In genomic region chr11:95697614-95698408, GRCh38 we compare ENCODE assay signal across 16 cellular contexts.
DNase-seq lines count a peak whose midpoint lies in the region; TF ChIP-seq lines count a peak whose summit lies in the region.
"Had no signal": no experiment of that assay in that cellular context is flagged by ENCODE, and none has a peak within 500 bp of the region (broad histone marks: within the 10 kb centered on the region; RNA-seq: fewer than 3 reads in every experiment).

No MANE protein-coding gene starts in this region.

- no peaks in the 10 kb centered on the region for H3K79me2 ChIP-seq in smooth muscle cell (ENCODE audit: low read depth)

- H3K27ac Mint-ChIP-seq in activated CD4-positive, alpha-beta T cell treated with anti-CD3 and anti-CD28 coated beads, Interleukin-2, amount 10 ng/mL, durations not matched to agents 7 days and 5 days: peak overlapping the region; percentile 93
- no peak overlapping the region for H3K27ac Mint-ChIP-seq in endodermal cell

- peaks cover 32% of the 10 kb centered on the region for H3K4me1 ChIP-seq in smooth muscle cell (ENCODE audit: low read depth)
- H3K4me1 ChIP-seq in endodermal cell (ENCODE audit: control insufficient read depth, insufficient read depth, low read length): no peaks in the 10 kb centered on the region
- H3K4me1 ChIP-seq: psoas muscle had no signal

- H2AFZ ChIP-seq in smooth muscle cell (ENCODE audit: low read depth): peak overlapping the region; percentile 54

- H3K9ac ChIP-seq in smooth muscle cell (ENCODE audit: low read depth) (peak overlapping the region; percentile 21), endodermal cell (ENCODE audit: extremely low read depth, low read length, poor library complexity, severe bottlenecking) (no peak overlapping the region)

- H3K4me3 ChIP-seq in smooth muscle cell: no peak overlapping the region
- no peak overlapping the region for H3K4me3 ChIP-seq in endodermal cell (ENCODE audit: low read length)
- H3K4me3 ChIP-seq: psoas muscle, transverse colon had no signal

- peaks cover 29% of the 10 kb centered on the region for H3K9me3 Mint-ChIP-seq in activated CD4-positive, alpha-beta T cell treated with anti-CD3 and anti-CD28 coated beads, Interleukin-2, amount 10 ng/mL, durations not matched to agents 7 days and 5 days
- no peaks in the 10 kb centered on the region for H3K9me3 Mint-ChIP-seq in endodermal cell

- TF ChIP-seq CTCF in smooth muscle cell (IDR thresholded peaks at IDR 0.05; ENCODE audit: borderline replicate concordance, insufficient read depth, poor library complexity, severe bottlenecking) (no peak), endodermal cell (conservative IDR thresholded peaks at IDR 0.05) (no peak)

- no peaks in the 10 kb centered on the region for H4K20me1 ChIP-seq in smooth muscle cell (ENCODE audit: low read depth)

- H3K4me2 ChIP-seq in smooth muscle cell: peak overlapping the region; percentile 79

- H3K27me3 ChIP-seq in smooth muscle cell (ENCODE audit: low read depth): no peaks in the 10 kb centered on the region
- no peaks in the 10 kb centered on the region for H3K27me3 ChIP-seq in endodermal cell (ENCODE audit: control insufficient read depth, insufficient read depth, low read length, poor library complexity, severe bottlenecking)
- H3K27me3 ChIP-seq: transverse colon had no signal

- DNase-seq in activated CD4-positive, alpha-beta T cell treated with anti-CD3 and anti-CD28 coated beads, Interleukin-2, amount 10 ng/mL, durations not matched to agents 7 days and 5 days: no peak
- DNase-seq in activated CD4-positive, alpha-beta T cell treated with anti-CD3 and anti-CD28 coated beads, Interleukin-2, amount 50 U/mL, for 48 hours: no peak
- DNase-seq in LHCN-M2 (ENCODE audit: low read depth) (peak; percentile 15), fibroblast of gingiva (ENCODE audit: low read depth) (peak; percentile 54), smooth muscle cell (lab: John Stamatoyannopoulos, UW; ENCODE audit: unreplicated experiment) (no peak), endodermal cell (no peak), OCI-M1 (lab: John Stamatoyannopoulos, UW) (no peak)
- no peak for DNase-seq in stimulated activated CD4-positive, alpha-beta T cell treated with anti-CD3 and anti-CD28 coated beads, Interleukin-4, amount 100 ng/mL, for 1 hour
- DNase-seq: ACHN, EL, mesendoderm, MM.1S, NCI-H510A, psoas muscle, RPMI8226, transverse colon had no signal

- H3K4me1 Mint-ChIP-seq in activated CD4-positive, alpha-beta T cell treated with anti-CD3 and anti-CD28 coated beads, Interleukin-2, amount 10 ng/mL, durations not matched to agents 7 days and 5 days: peaks cover 71% of the 10 kb centered on the region
- H3K4me1 Mint-ChIP-seq in endodermal cell: peaks cover 9% of the 10 kb centered on the region

- 58% methylated on average over 10 of the region's 10 CpGs for WGBS in smooth muscle cell (ENCODE audit: low lambda C conversion rate)
- 85 to 90% methylated on average over 7 to 10 of the region's 10 CpGs for WGBS in endodermal cell (ENCODE audit: insufficient coverage in 1 of 2, insufficient read length in 1 of 2), 2 experiments

- H3K36me3 ChIP-seq in smooth muscle cell (ENCODE audit: low read depth): no peaks in the 10 kb centered on the region
- H3K36me3 ChIP-seq in endodermal cell (ENCODE audit: control insufficient read depth, insufficient read depth, low read length): no peaks in the 10 kb centered on the region
- H3K36me3 ChIP-seq: transverse colon had no signal

- H3F3A ChIP-seq in smooth muscle cell (ENCODE audit: low read depth): peaks cover 24% of the 10 kb centered on the region

- POLR2A ChIA-PET in activated CD4-positive, alpha-beta T cell treated with anti-CD3 and anti-CD28 coated beads, Interleukin-2, amount 10 ng/mL, durations not matched to agents 7 days and 5 days (lab: Charles Lee): no interaction called here

- peaks cover 46% of the 10 kb centered on the region for H3K36me3 Mint-ChIP-seq in activated CD4-positive, alpha-beta T cell treated with anti-CD3 and anti-CD28 coated beads, Interleukin-2, amount 10 ng/mL, durations not matched to agents 7 days and 5 days (ENCODE audit: low read depth)
- H3K36me3 Mint-ChIP-seq in endodermal cell (ENCODE audit: low read depth): no peaks in the 10 kb centered on the region

- CTCF ChIA-PET in activated CD4-positive, alpha-beta T cell treated with anti-CD3 and anti-CD28 coated beads, Interleukin-2, amount 10 ng/mL, durations not matched to agents 7 days and 5 days (lab: Charles Lee): interaction anchor here (1.0 to 2.8 kb wide), 3 partner anchors 11 to 544 kb away, joined by 3 to 14 read pairs (median 4); no protein-coding TSS in a partner anchor

- H3K4me3 Mint-ChIP-seq in activated CD4-positive, alpha-beta T cell treated with anti-CD3 and anti-CD28 coated beads, Interleukin-2, amount 10 ng/mL, durations not matched to agents 7 days and 5 days: no peak overlapping the region
- no peak overlapping the region for H3K4me3 Mint-ChIP-seq in endodermal cell

- H3K27me3 Mint-ChIP-seq in activated CD4-positive, alpha-beta T cell treated with anti-CD3 and anti-CD28 coated beads, Interleukin-2, amount 10 ng/mL, durations not matched to agents 7 days and 5 days: no peaks in the 10 kb centered on the region
- peaks cover 4% of the 10 kb centered on the region for H3K27me3 Mint-ChIP-seq in endodermal cell (ENCODE audit: insufficient read depth)

- H3K9me3 ChIP-seq in smooth muscle cell (replicated peaks; ENCODE audit: low read depth): no peaks in the 10 kb centered on the region
- H3K9me3 ChIP-seq in endodermal cell (ENCODE audit: control insufficient read depth, low read length): peaks cover 4% of the 10 kb centered on the region
- H3K9me3 ChIP-seq: psoas muscle, transverse colon had no signal

- peak overlapping the region; percentile 84 for H3K27ac ChIP-seq in smooth muscle cell (ENCODE audit: low read depth)
- H3K27ac ChIP-seq in endodermal cell (ENCODE audit: low read depth, low read length): no peak overlapping the region
- H3K27ac ChIP-seq: psoas muscle, transverse colon had no signal

Comparison
In these comparisons a context has a peak if more than half of its experiments do, and no peak if none do; other contexts are left out.
1. DNase-seq: peak in LHCN-M2 (single experiment) and fibroblast of gingiva (single experiment); none in activated CD4-positive, alpha-beta T cell treated with anti-CD3 and anti-CD28 coated beads, Interleukin-2, amount 10 ng/mL, durations not matched to agents 7 days and 5 days (single experiment), activated CD4-positive, alpha-beta T cell treated with anti-CD3 and anti-CD28 coated beads, Interleukin-2, amount 50 U/mL, for 48 hours (0 of 2), smooth muscle cell (single experiment), endodermal cell (single experiment), OCI-M1 (single experiment) and stimulated activated CD4-positive, alpha-beta T cell treated with anti-CD3 and anti-CD28 coated beads, Interleukin-4, amount 100 ng/mL, for 1 hour (single experiment).